Comparison of ENCODE assay signal across 11 cellular contexts in genomic region chr11:72712168-72712721, GRCh38. TPM values are rescaled to one million over a fixed set of nuclear protein-coding genes. Genes with fewer than 3 reads are reported as not detected.
DNase-seq lines count a peak whose midpoint lies in the region; ATAC-seq and TF ChIP-seq lines count a peak whose summit lies in the region.
"Had no signal": no experiment of that assay in that cellular context is flagged by ENCODE, and none has a peak within 500 bp of the region (broad histone marks: within the 10 kb centered on the region; RNA-seq: fewer than 3 reads in every experiment).

No MANE protein-coding gene starts in this region.

- POLR2A ChIA-PET in activated CD4-positive, alpha-beta T cell treated with anti-CD3 and anti-CD28 coated beads, Interleukin-2, amount 10 ng/mL, durations not matched to agents 7 days and 5 days (lab: Charles Lee): no interaction called here

- DNase-seq in CMK (ENCODE audit: low read depth) (peak; percentile 76), ascending aorta (ENCODE audit: low spot score in 2 of 2) (peak; percentile 63 to 81), immature natural killer cell (peak; percentile 38 to 57 (median 47)), progenitor cell of endocrine pancreas (ENCODE audit: low spot score, unreplicated experiment) (no peak), DMS53 treated with DMSO at 0.1 percent for 48 hours (lab: John Stamatoyannopoulos, UW; ENCODE audit: unreplicated experiment) (no peak)
- DNase-seq in activated CD4-positive, alpha-beta T cell treated with anti-CD3 and anti-CD28 coated beads, Interleukin-2, amount 10 ng/mL, durations not matched to agents 7 days and 5 days: no peak
- DNase-seq in stimulated activated naive CD8-positive, alpha-beta T cell treated with anti-CD3 and anti-CD28 coated beads, Interleukin-15, Interleukin-2, amounts not matched to agents 100 U/mL and 50 U/mL, for 24 hours: no peak
- DNase-seq: activated T-cell treated with anti-CD3 and anti-CD28 coated beads, Interleukin-2, amount 50 U/mL, for 1 hour; CD4-positive, CD25-positive, alpha-beta regulatory T cell; T-helper 2 cell had no signal

- H3K27ac Mint-ChIP-seq in immature natural killer cell (peak overlapping the region; percentile 72 to 95 (median 90)), progenitor cell of endocrine pancreas (peak overlapping the region; percentile 22)
- H3K27ac Mint-ChIP-seq in activated CD4-positive, alpha-beta T cell treated with anti-CD3 and anti-CD28 coated beads, Interleukin-2, amount 10 ng/mL, durations not matched to agents 7 days and 5 days: no peak overlapping the region

- no peak for ATAC-seq in HG02571 (IDR thresholded peaks at IDR 0.05; ENCODE audit: unreplicated experiment)
- no peak for ATAC-seq in stimulated activated naive CD8-positive, alpha-beta T cell treated with anti-CD3 and anti-CD28 coated beads, Interleukin-15, Interleukin-2, amounts not matched to agents 100 U/mL and 50 U/mL, for 24 hours

- H3K9me3 ChIP-seq in ascending aorta: no peaks in the 10 kb centered on the region

- H3K36me3 Mint-ChIP-seq in immature natural killer cell (peaks cover 0 to 19% (median 4%) of the 10 kb centered on the region in 3 donors), progenitor cell of endocrine pancreas (ENCODE audit: insufficient read depth) (peaks cover 17% of the 10 kb centered on the region)
- H3K36me3 Mint-ChIP-seq in activated CD4-positive, alpha-beta T cell treated with anti-CD3 and anti-CD28 coated beads, Interleukin-2, amount 10 ng/mL, durations not matched to agents 7 days and 5 days (ENCODE audit: low read depth): peaks cover 23% of the 10 kb centered on the region

- no peak overlapping the region for H3K4me3 ChIP-seq in ascending aorta

- no peaks in the 10 kb centered on the region for H3K27me3 ChIP-seq in ascending aorta

- H3K9me3 Mint-ChIP-seq in immature natural killer cell: no peaks in the 10 kb centered on the region
- no peaks in the 10 kb centered on the region for H3K9me3 Mint-ChIP-seq in progenitor cell of endocrine pancreas (ENCODE audit: low read depth)
- no peaks in the 10 kb centered on the region for H3K9me3 Mint-ChIP-seq in activated CD4-positive, alpha-beta T cell treated with anti-CD3 and anti-CD28 coated beads, Interleukin-2, amount 10 ng/mL, durations not matched to agents 7 days and 5 days
- H3K9me3 Mint-ChIP-seq: CD4-positive, CD25-positive, alpha-beta regulatory T cell had no signal

- H3K36me3 ChIP-seq in ascending aorta: peaks cover 49 to 60% of the 10 kb centered on the region in 2 donors

- TF ChIP-seq CTCF in ascending aorta (IDR thresholded peaks at IDR 0.05) (no peak), progenitor cell of endocrine pancreas (IDR thresholded peaks at IDR 0.05; ENCODE audit: unreplicated experiment) (no peak)

- peak overlapping the region in 4 of 5 donors; percentile 45 to 68 (median 54) for H3K4me3 Mint-ChIP-seq in immature natural killer cell
- H3K4me3 Mint-ChIP-seq in progenitor cell of endocrine pancreas (ENCODE audit: low read depth): no peak overlapping the region
- no peak overlapping the region for H3K4me3 Mint-ChIP-seq in activated CD4-positive, alpha-beta T cell treated with anti-CD3 and anti-CD28 coated beads, Interleukin-2, amount 10 ng/mL, durations not matched to agents 7 days and 5 days
- H3K4me3 Mint-ChIP-seq: CD4-positive, CD25-positive, alpha-beta regulatory T cell had no signal

- H3K4me1 ChIP-seq in ascending aorta: no peaks in the 10 kb centered on the region

- CTCF ChIA-PET in activated CD4-positive, alpha-beta T cell treated with anti-CD3 and anti-CD28 coated beads, Interleukin-2, amount 10 ng/mL, durations not matched to agents 7 days and 5 days (lab: Charles Lee): no interaction called here

- H3K27me3 Mint-ChIP-seq in immature natural killer cell (ENCODE audit: low read depth in 3 of 3): peaks cover 0 to 14% (median 12%) of the 10 kb centered on the region in 3 donors
- H3K27me3 Mint-ChIP-seq in progenitor cell of endocrine pancreas: no peaks in the 10 kb centered on the region
- H3K27me3 Mint-ChIP-seq in activated CD4-positive, alpha-beta T cell treated with anti-CD3 and anti-CD28 coated beads, Interleukin-2, amount 10 ng/mL, durations not matched to agents 7 days and 5 days: no peaks in the 10 kb centered on the region
- H3K27me3 Mint-ChIP-seq: CD4-positive, CD25-positive, alpha-beta regulatory T cell had no signal

- no peak overlapping the region for H3K27ac ChIP-seq in ascending aorta

- intact Hi-C loops in ascending aorta (cut with DNase I): no loop called here

- H3K4me1 Mint-ChIP-seq in immature natural killer cell (peaks cover 44 to 47% of the 10 kb centered on the region in 2 donors), progenitor cell of endocrine pancreas (ENCODE audit: low read depth) (peaks cover 6% of the 10 kb centered on the region)
- H3K4me1 Mint-ChIP-seq in activated CD4-positive, alpha-beta T cell treated with anti-CD3 and anti-CD28 coated beads, Interleukin-2, amount 10 ng/mL, durations not matched to agents 7 days and 5 days: peaks cover 10% of the 10 kb centered on the region

RNA-seq across cellular contexts. Expression of gene PDE2A, which starts 38.0 kb away (rescaled TPM):
- 403 TPM for total RNA-seq in ascending aorta
- polyA plus RNA-seq in immature natural killer cell: not detected
- 0.91 and 4.0 TPM in 2 replicates for total RNA-seq in progenitor cell of endocrine pancreas
- total RNA-seq in activated CD4-positive, alpha-beta T cell treated with anti-CD3 and anti-CD28 coated beads, Interleukin-2, amount 10 ng/mL, durations not matched to agents 7 days and 5 days: under 1 TPM; 0.40 to 0.48 TPM
- polyA plus RNA-seq: CD4-positive, CD25-positive, alpha-beta regulatory T cell had no signal

RNA-seq across cellular contexts. Expression of gene ARAP1, which starts 40.0 kb away (rescaled TPM):
- total RNA-seq in ascending aorta (238 TPM), progenitor cell of endocrine pancreas (83.4 and 86.7 TPM in 2 replicates)
- polyA plus RNA-seq in immature natural killer cell: 10 to 100 TPM in 2 of 3 donors, 1 to 10 TPM in 1; 4.7 to 34.6 (median 16.4) TPM
- 100 to 1,000 TPM in 1 of 2 experiments, 10 to 100 TPM in 1; 83.6 to 101 TPM for total RNA-seq in activated CD4-positive, alpha-beta T cell treated with anti-CD3 and anti-CD28 coated beads, Interleukin-2, amount 10 ng/mL, durations not matched to agents 7 days and 5 days

Comparison
In these comparisons a context has a peak if more than half of its experiments do, and no peak if none do; other contexts are left out.
1. DNase-seq: peak in CMK (single experiment), ascending aorta (2 of 2) and immature natural killer cell (3 of 3); none in progenitor cell of endocrine pancreas (single experiment), DMS53 treated with DMSO at 0.1 percent for 48 hours (single experiment), activated CD4-positive, alpha-beta T cell treated with anti-CD3 and anti-CD28 coated beads, Interleukin-2, amount 10 ng/mL, durations not matched to agents 7 days and 5 days (single experiment) and stimulated activated naive CD8-positive, alpha-beta T cell treated with anti-CD3 and anti-CD28 coated beads, Interleukin-15, Interleukin-2, amounts not matched to agents 100 U/mL and 50 U/mL, for 24 hours (single experiment).
2. H3K4me3 Mint-ChIP-seq: peak in immature natural killer cell (4 of 5); none in progenitor cell of endocrine pancreas (single experiment) and activated CD4-positive, alpha-beta T cell treated with anti-CD3 and anti-CD28 coated beads, Interleukin-2, amount 10 ng/mL, durations not matched to agents 7 days and 5 days (single experiment).
3. RNA of gene PDE2A, which starts 38.0 kb away (total RNA-seq): 403 TPM in ascending aorta (single experiment); 0.91 to 4.0 TPM in progenitor cell of endocrine pancreas and 0.40 to 0.48 TPM in activated CD4-positive, alpha-beta T cell treated with anti-CD3 and anti-CD28 coated beads, Interleukin-2, amount 10 ng/mL, durations not matched to agents 7 days and 5 days; every median in the first group is over 10 times any median in the second.